ENCODE assay signal across 1 cellular context in genomic region chr13:95918860-95919259, GRCh38.
TF ChIP-seq lines count a peak whose summit lies in the region.

No MANE protein-coding gene starts in this region.

TF ChIP-seq in HepG2, 621 proteins besides CTCF, POLR2A, EP300 and RAD21 (continued from another document):
- no peak for TF ChIP-seq ZNF597 (CRISPR knock-in tag; IDR thresholded peaks at IDR 0.05)
- no peak for TF ChIP-seq GRHL1 (CRISPR knock-in tag; conservative IDR thresholded peaks at IDR 0.05)
- no peak for TF ChIP-seq ZNF792 (CRISPR knock-in tag; IDR thresholded peaks at IDR 0.05)
- TF ChIP-seq THYN1 (CRISPR knock-in tag; IDR thresholded peaks at IDR 0.05; ENCODE audit: borderline replicate concordance, low read depth), result no peak
- TF ChIP-seq ZFP1 (CRISPR knock-in tag; IDR thresholded peaks at IDR 0.05), result no peak
- no peak for TF ChIP-seq FIP1L1 (IDR thresholded peaks at IDR 0.05; ENCODE audit: borderline replicate concordance, insufficient read depth, low read depth, low read length)
- no peak for TF ChIP-seq MXD4 (CRISPR knock-in tag; IDR thresholded peaks at IDR 0.05)
- TF ChIP-seq NR2F1 (CRISPR knock-in tag; IDR thresholded peaks at IDR 0.05), result no peak
- TF ChIP-seq SYNCRIP (IDR thresholded peaks at IDR 0.05; ENCODE audit: insufficient read depth, low read depth, low read length), result no peak
- no peak for TF ChIP-seq MEF2D (CRISPR knock-in tag; IDR thresholded peaks at IDR 0.05)
- TF ChIP-seq, protein P1, sequence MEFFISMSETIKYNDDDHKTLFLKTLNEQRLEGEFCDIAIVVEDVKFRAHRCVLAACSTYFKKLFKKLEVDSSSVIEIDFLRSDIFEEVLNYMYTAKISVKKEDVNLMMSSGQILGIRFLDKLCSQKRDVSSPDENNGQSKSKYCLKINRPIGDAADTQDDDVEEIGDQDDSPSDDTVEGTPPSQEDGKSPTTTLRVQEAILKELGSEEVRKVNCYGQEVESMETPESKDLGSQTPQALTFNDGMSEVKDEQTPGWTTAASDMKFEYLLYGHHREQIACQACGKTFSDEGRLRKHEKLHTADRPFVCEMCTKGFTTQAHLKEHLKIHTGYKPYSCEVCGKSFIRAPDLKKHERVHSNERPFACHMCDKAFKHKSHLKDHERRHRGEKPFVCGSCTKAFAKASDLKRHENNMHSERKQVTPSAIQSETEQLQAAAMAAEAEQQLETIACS (CRISPR knock-in tag; IDR thresholded peaks at IDR 0.05), result no peak
- TF ChIP-seq, protein P2, sequence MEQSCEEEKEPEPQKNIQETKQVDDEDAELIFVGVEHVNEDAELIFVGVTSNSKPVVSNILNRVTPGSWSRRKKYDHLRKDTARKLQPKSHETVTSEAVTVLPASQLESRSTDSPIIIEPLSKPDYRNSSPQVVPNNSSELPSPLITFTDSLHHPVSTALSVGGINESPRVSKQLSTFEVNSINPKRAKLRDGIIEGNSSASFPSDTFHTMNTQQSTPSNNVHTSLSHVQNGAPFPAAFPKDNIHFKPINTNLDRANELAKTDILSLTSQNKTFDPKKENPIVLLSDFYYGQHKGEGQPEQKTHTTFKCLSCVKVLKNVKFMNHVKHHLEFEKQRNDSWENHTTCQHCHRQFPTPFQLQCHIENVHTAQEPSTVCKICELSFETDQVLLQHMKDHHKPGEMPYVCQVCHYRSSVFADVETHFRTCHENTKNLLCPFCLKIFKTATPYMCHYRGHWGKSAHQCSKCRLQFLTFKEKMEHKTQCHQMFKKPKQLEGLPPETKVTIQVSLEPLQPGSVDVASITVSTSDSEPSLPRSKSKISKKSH (CRISPR knock-in tag; IDR thresholded peaks at IDR 0.05; ENCODE audit: borderline replicate concordance), result no peak
- TF ChIP-seq, protein P3, sequence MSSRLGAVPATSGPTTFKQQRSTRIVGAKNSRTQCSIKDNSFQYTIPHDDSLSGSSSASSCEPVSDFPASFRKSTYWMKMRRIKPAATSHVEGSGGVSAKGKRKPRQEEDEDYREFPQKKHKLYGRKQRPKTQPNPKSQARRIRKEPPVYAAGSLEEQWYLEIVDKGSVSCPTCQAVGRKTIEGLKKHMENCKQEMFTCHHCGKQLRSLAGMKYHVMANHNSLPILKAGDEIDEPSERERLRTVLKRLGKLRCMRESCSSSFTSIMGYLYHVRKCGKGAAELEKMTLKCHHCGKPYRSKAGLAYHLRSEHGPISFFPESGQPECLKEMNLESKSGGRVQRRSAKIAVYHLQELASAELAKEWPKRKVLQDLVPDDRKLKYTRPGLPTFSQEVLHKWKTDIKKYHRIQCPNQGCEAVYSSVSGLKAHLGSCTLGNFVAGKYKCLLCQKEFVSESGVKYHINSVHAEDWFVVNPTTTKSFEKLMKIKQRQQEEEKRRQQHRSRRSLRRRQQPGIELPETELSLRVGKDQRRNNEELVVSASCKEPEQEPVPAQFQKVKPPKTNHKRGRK (CRISPR knock-in tag; IDR thresholded peaks at IDR 0.05), result no peak
